10 cellular contexts compared by ENCODE assay signal in the genomic region with DNA sequence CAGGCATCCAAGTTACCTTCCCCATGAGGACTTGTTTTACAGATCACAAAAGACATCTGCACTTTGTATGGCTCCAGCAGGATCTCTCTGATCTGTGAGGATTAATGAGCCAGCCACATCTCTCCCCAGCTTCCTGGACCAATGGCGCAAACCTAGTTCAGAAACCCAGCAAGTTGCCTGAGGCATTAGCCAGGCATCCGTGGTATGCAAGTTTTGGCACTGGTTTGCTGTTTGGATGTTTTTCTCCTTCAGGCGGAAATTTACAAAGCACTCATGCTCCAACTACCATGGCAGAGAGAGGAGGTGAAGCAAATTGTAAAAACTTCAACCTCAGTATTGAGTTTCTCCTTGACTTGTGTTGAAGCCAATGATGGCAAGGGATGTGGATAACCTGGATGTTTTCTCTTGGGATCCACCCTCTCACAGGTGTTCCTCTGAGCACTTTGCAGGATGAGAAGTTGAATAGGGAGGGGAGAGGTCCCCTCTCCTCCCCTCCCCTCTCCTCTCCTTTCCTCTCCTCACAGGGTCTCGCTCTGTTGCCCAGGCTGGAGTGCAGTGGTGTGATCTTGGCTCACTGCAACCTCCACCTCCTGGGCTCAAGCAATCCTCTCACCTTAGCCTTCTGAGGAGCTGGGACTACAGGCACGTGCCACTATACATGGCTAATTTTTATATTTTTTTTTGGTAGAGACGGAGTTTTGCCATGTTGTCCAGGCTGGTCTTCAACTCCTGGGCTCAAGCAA. TPM values are rescaled to one million over a fixed set of nuclear protein-coding genes. Genes with fewer than 3 reads are reported as not detected.
DNase-seq lines count a peak whose midpoint lies in the region; ATAC-seq and TF ChIP-seq lines count a peak whose summit lies in the region.
"Had no signal": no experiment of that assay in that cellular context is flagged by ENCODE, and none has a peak within 500 bp of the region (broad histone marks: within the 10 kb centered on the region; RNA-seq: fewer than 3 reads in every experiment).

No MANE protein-coding gene starts in this region.

- peak; percentile 73 for ATAC-seq in lung (ENCODE audit: insufficient read depth, low FRiP score)
- ATAC-seq in GM21825 (IDR thresholded peaks at IDR 0.05; ENCODE audit: unreplicated experiment): no peak
- no peak for ATAC-seq in stimulated activated memory B cell treated with anti-CD40 and anti-IgM and Interleukin-4, amounts not matched to agents 10 μg/mL and 1 μg/mL and 100 μg/mL, for 72 hours

- TF ChIP-seq POLR2A in breast epithelium (IDR thresholded peaks at IDR 0.05): no peak

- H3K27me3 ChIP-seq in breast epithelium: no peaks in the 10 kb centered on the region
- no peaks in the 10 kb centered on the region for H3K27me3 ChIP-seq in lung (ENCODE audit: control insufficient read depth, insufficient read depth)

- intact Hi-C loops in breast epithelium (cut with DNase I; ENCODE audit: low total_unique reads): no loop called here

- H3K27ac Mint-ChIP-seq in stimulated activated memory B cell treated with anti-CD40 and anti-IgM and Interleukin-4, amounts not matched to agents 10 μg/mL and 1 μg/mL and 100 μg/mL, for 72 hours: no peak overlapping the region
- H3K27ac Mint-ChIP-seq: activated B cell treated with CpG ODN at 0.5 μM for 24 hours had no signal

- no peaks in the 10 kb centered on the region for H3K36me3 Mint-ChIP-seq in stimulated activated memory B cell treated with anti-CD40 and anti-IgM and Interleukin-4, amounts not matched to agents 10 μg/mL and 1 μg/mL and 100 μg/mL, for 72 hours

- H3K27ac ChIP-seq in breast epithelium: peak overlapping the region; percentile 79 to 86
- peak overlapping the region in 1 of 2 donors; percentile 62 for H3K27ac ChIP-seq in lung (ENCODE audit: low read depth in 1 of 2, low read length in 1 of 2)

- H3K4me1 ChIP-seq in breast epithelium: peaks cover 4 to 6% of the 10 kb centered on the region in 2 donors
- peaks cover 0 to 3% of the 10 kb centered on the region in 2 donors for H3K4me1 ChIP-seq in lung (ENCODE audit: control insufficient read depth in 2 of 2, insufficient read depth in 2 of 2, low read length in 2 of 2)

- H3K27me3 Mint-ChIP-seq in stimulated activated memory B cell treated with anti-CD40 and anti-IgM and Interleukin-4, amounts not matched to agents 10 μg/mL and 1 μg/mL and 100 μg/mL, for 72 hours: peaks cover 8% of the 10 kb centered on the region
- H3K27me3 Mint-ChIP-seq: activated B cell treated with CpG ODN at 0.5 μM for 24 hours had no signal

- peaks cover 9% of the 10 kb centered on the region for H3K4me1 Mint-ChIP-seq in stimulated activated memory B cell treated with anti-CD40 and anti-IgM and Interleukin-4, amounts not matched to agents 10 μg/mL and 1 μg/mL and 100 μg/mL, for 72 hours

- 55 to 71% methylated on average over 6 of the region's 6 CpGs for WGBS in lung, 2 donors

- H3K9me3 ChIP-seq in breast epithelium: no peaks in the 10 kb centered on the region
- no peaks in the 10 kb centered on the region for H3K9me3 ChIP-seq in lung (ENCODE audit: control insufficient read depth in 2 of 2, insufficient read depth in 1 of 2, low read length in 1 of 2)

- H3K36me3 ChIP-seq in breast epithelium (no peaks in the 10 kb centered on the region), lung (ENCODE audit: control insufficient read depth in 2 of 2, insufficient read depth in 2 of 2, low read length in 2 of 2) (no peaks in the 10 kb centered on the region)

- H3K4me3 Mint-ChIP-seq in stimulated activated memory B cell treated with anti-CD40 and anti-IgM and Interleukin-4, amounts not matched to agents 10 μg/mL and 1 μg/mL and 100 μg/mL, for 72 hours: no peak overlapping the region
- H3K4me3 Mint-ChIP-seq: activated B cell treated with CpG ODN at 0.5 μM for 24 hours had no signal

- H3K9me3 Mint-ChIP-seq in stimulated activated memory B cell treated with anti-CD40 and anti-IgM and Interleukin-4, amounts not matched to agents 10 μg/mL and 1 μg/mL and 100 μg/mL, for 72 hours: no peaks in the 10 kb centered on the region
- H3K9me3 Mint-ChIP-seq: activated B cell treated with CpG ODN at 0.5 μM for 24 hours had no signal

- TF ChIP-seq CTCF in breast epithelium (IDR thresholded peaks at IDR 0.05) (no peak), lung (IDR thresholded peaks at IDR 0.05; ENCODE audit: control extremely low read depth, extremely low read depth) (no peak)

- DNase-seq in AG08396 (ENCODE audit: low spot score) (peak; percentile 91), M059J (ENCODE audit: low read depth) (peak; percentile 100), breast epithelium (ENCODE audit: low spot score in 2 of 2) (peak; percentile 81 to 92), lung (ENCODE audit: low spot score) (peak; percentile 76), medulla oblongata (ENCODE audit: extremely low spot score) (no peak), occipital lobe (lab: John Stamatoyannopoulos, UW) (no peak)
- DNase-seq: activated B cell treated with CpG ODN at 0.5 μM for 24 hours had no signal

- no peak overlapping the region for H3K4me3 ChIP-seq in breast epithelium
- H3K4me3 ChIP-seq in lung: no peak overlapping the region

RNA-seq across cellular contexts. Expression of a gene that starts 25.6 kb away (rescaled TPM):
- 3,081 and 3,852 TPM in 2 replicates for total RNA-seq in M059J (2014; rRNA removed; shearing (Covaris generic))
- total RNA-seq in breast epithelium (100 to 1,000 TPM; 400 to 717 (median 589) TPM), lung (1,000 to 10,000 TPM in 1 of 2 donors, 100 to 1,000 TPM in 1; 449 to 1,342 TPM), occipital lobe (260 TPM)
- polyA plus RNA-seq in lung: 1,000 to 10,000 TPM in 1 of 2 donors, 100 to 1,000 TPM in 1; 577 to 1,784 TPM

RNA-seq across cellular contexts. Expression of a gene that starts 41.6 kb away (rescaled TPM):
- total RNA-seq in M059J (2014; rRNA removed; shearing (Covaris generic)): not detected in 2 replicates
- total RNA-seq in breast epithelium: not detected
- total RNA-seq in lung: not detected
- polyA plus RNA-seq in lung: under 1 TPM in 1 of 2 donors, not detected in 1; 0.03 TPM
- not detected for total RNA-seq in occipital lobe
- total RNA-seq: activated B cell treated with CpG ODN at 0.5 μM for 24 hours had no signal
- polyA plus RNA-seq: neural cell had no signal

Comparison
In these comparisons a context has a peak if more than half of its experiments do, and no peak if none do; other contexts are left out.
1. DNase-seq: peak in AG08396 (single experiment), M059J (single experiment), breast epithelium (2 of 2) and lung (single experiment); none in medulla oblongata (single experiment) and occipital lobe (single experiment).